Comparison of ENCODE assay signal across 20 cellular contexts in genomic region chr18:63173983-63174382, GRCh38.
"Had no signal": no experiment of that assay in that cellular context is flagged by ENCODE, and none has a peak within 500 bp of the region (broad histone marks: within the 10 kb centered on the region; RNA-seq: fewer than 3 reads in every experiment).

No MANE protein-coding gene starts in this region.

- H3K27me3 Mint-ChIP-seq: progenitor cell of endocrine pancreas; stimulated activated naive CD8-positive, alpha-beta T cell treated with anti-CD3 and anti-CD28 coated beads, Interleukin-15, Interleukin-2, amounts not matched to agents 100 ng/mL and 50 ng/mL, for 24 hours had no signal

- ATAC-seq: gastroesophageal sphincter, left ventricle myocardium superior, SK-N-SH treated with all-trans-retinoic acid at 6 μM for 48 hours had no signal

- DNase-seq: activated CD4-positive, alpha-beta T cell treated with anti-CD3 and anti-CD28 coated beads, Interleukin-2, amount 50 U/mL, for 1 hour; activated T-cell treated with anti-CD3 and anti-CD28 coated beads, Interleukin-2, amount 50 U/mL, for 1 hour; amygdala; cerebellar nuclear complex; head of caudate nucleus; hypothalamus; left ventricle myocardium superior; retina; spleen; stimulated activated CD4-positive, alpha-beta T cell treated with anti-CD3 and anti-CD28 coated beads, Interleukin-4, amount 100 ng/mL, for 1 hour; substantia nigra; T-helper 9 cell; thyroid gland had no signal

- H3K9me3 ChIP-seq: gastroesophageal sphincter, spleen, thyroid gland had no signal

- H3K4me3 Mint-ChIP-seq: neural crest cell; stimulated activated naive CD8-positive, alpha-beta T cell treated with anti-CD3 and anti-CD28 coated beads, Interleukin-15, Interleukin-2, amounts not matched to agents 100 ng/mL and 50 ng/mL, for 24 hours had no signal

- H3K27me3 ChIP-seq: gastroesophageal sphincter, spleen, thyroid gland had no signal

- H3K4me3 ChIP-seq: coronary artery, gastroesophageal sphincter, spleen, thyroid gland had no signal

- H3K27ac ChIP-seq: coronary artery, gastroesophageal sphincter had no signal

- H3K36me3 ChIP-seq: gastroesophageal sphincter, thyroid gland had no signal

- H3K9me3 Mint-ChIP-seq: neural crest cell; stimulated activated naive CD8-positive, alpha-beta T cell treated with anti-CD3 and anti-CD28 coated beads, Interleukin-15, Interleukin-2, amounts not matched to agents 100 ng/mL and 50 ng/mL, for 24 hours had no signal

- FAIRE-seq: bronchial epithelial cell had no signal

- H3K27ac Mint-ChIP-seq: progenitor cell of endocrine pancreas had no signal
